Comparison of ENCODE assay signal across 11 cellular contexts in genomic region chr19:50720921-50721291, GRCh38. TPM values are rescaled to one million over a fixed set of nuclear protein-coding genes. Genes with fewer than 3 reads are reported as not detected.
DNase-seq lines count a peak whose midpoint lies in the region; ATAC-seq, FAIRE-seq and TF ChIP-seq lines count a peak whose summit lies in the region.
"Had no signal": no experiment of that assay in that cellular context is flagged by ENCODE, and none has a peak within 500 bp of the region (broad histone marks: within the 10 kb centered on the region; RNA-seq: fewer than 3 reads in every experiment).

No MANE protein-coding gene starts in this region.

- CTCF ChIA-PET in GM10248 (lab: Yijun Ruan, JAX): interaction anchor here (1.6 to 2.1 kb wide), 2 partner anchors 183 to 201 kb away, joined by 5 read pairs; no protein-coding TSS in a partner anchor

- H2AFZ ChIP-seq in DND-41 (ENCODE audit: low read depth, low read length): no peak overlapping the region
- no peak overlapping the region for H2AFZ ChIP-seq in Karpas-422 (ENCODE audit: low read length)
- H2AFZ ChIP-seq in mesenchymal stem cell (ENCODE audit: low read depth, low read length): no peak overlapping the region

- no peak overlapping the region for H3K4me3 ChIP-seq in DND-41 (ENCODE audit: low read depth in 1 of 2, low read length in 2 of 2)
- no peak overlapping the region for H3K4me3 ChIP-seq in Karpas-422 (ENCODE audit: low read length)
- no peak overlapping the region for H3K4me3 ChIP-seq in mesenchymal stem cell (ENCODE audit: insufficient read depth in 1 of 2, low read depth in 1 of 2, low read length in 2 of 2)

- WGBS in mesenchymal stem cell: 46% methylated on average over 7 of the region's 7 CpGs

- H3K27ac ChIP-seq in DND-41 (ENCODE audit: low read length) (no peak overlapping the region), Karpas-422 (ENCODE audit: low read length) (no peak overlapping the region), mesenchymal stem cell (ENCODE audit: low read length, poor library complexity, severe bottlenecking) (no peak overlapping the region)

- H3K9me3 ChIP-seq in DND-41 (ENCODE audit: insufficient read depth, low read length, severe bottlenecking): no peaks in the 10 kb centered on the region
- H3K9me3 ChIP-seq in Karpas-422 (ENCODE audit: low read length): no peaks in the 10 kb centered on the region
- H3K9me3 ChIP-seq in mesenchymal stem cell (ENCODE audit: control insufficient read depth, low read length): no peaks in the 10 kb centered on the region

- no peak overlapping the region for H2BK12ac ChIP-seq in mesenchymal stem cell (ENCODE audit: low read length in 2 of 2)

- H3K4me1 Mint-ChIP-seq in activated T-helper 17 cell treated with anti-CD3 and anti-CD28 coated beads, Interleukin-2, amount 50 U/mL, for 72 hours: peaks cover 4% of the 10 kb centered on the region
- peaks cover 6% of the 10 kb centered on the region for H3K4me1 Mint-ChIP-seq in activated T-helper 2 cell treated with anti-CD3 and anti-CD28 coated beads, Interferon-gamma antibody, Interleukin-2, Interleukin-4, amounts not matched to agents 10 μg/mL and 5 μg/mL and 100 μg/mL, durations not matched to agents 14 hours and 24 hours and 36 hours (ENCODE audit: low read depth)

- H3K36me3 ChIP-seq in DND-41 (ENCODE audit: insufficient read depth, low read length) (no peaks in the 10 kb centered on the region), Karpas-422 (ENCODE audit: insufficient read depth, low read length) (no peaks in the 10 kb centered on the region), mesenchymal stem cell (ENCODE audit: control insufficient read depth in 1 of 2, insufficient read depth in 2 of 2, low read depth in 1 of 2, low read length in 2 of 2) (peaks cover 0 to 2% of the 10 kb centered on the region in 2 experiments)

- TF ChIP-seq CTCF in DND-41 (IDR thresholded peaks at IDR 0.05; ENCODE audit: borderline replicate concordance, extremely low read depth, low read length, poor library complexity, severe bottlenecking) (no peak), GM10248 (IDR thresholded peaks at IDR 0.05; ENCODE audit: control extremely low read depth, extremely low read depth, low read depth, missing control alignments) (no peak)

- peaks cover 49% of the 10 kb centered on the region for H3K27me3 Mint-ChIP-seq in activated T-helper 17 cell treated with anti-CD3 and anti-CD28 coated beads, Interleukin-2, amount 50 U/mL, for 72 hours
- peaks cover 55% of the 10 kb centered on the region for H3K27me3 Mint-ChIP-seq in activated T-helper 2 cell treated with anti-CD3 and anti-CD28 coated beads, Interferon-gamma antibody, Interleukin-2, Interleukin-4, amounts not matched to agents 10 μg/mL and 5 μg/mL and 100 μg/mL, durations not matched to agents 14 hours and 24 hours and 36 hours (ENCODE audit: low read depth)

- no peak overlapping the region for H2AK5ac ChIP-seq in mesenchymal stem cell (ENCODE audit: low read length, severe bottlenecking)

- peak overlapping the region; percentile 27 for H3K4me3 Mint-ChIP-seq in activated T-helper 17 cell treated with anti-CD3 and anti-CD28 coated beads, Interleukin-2, amount 50 U/mL, for 72 hours
- H3K4me3 Mint-ChIP-seq in activated T-helper 2 cell treated with anti-CD3 and anti-CD28 coated beads, Interferon-gamma antibody, Interleukin-2, Interleukin-4, amounts not matched to agents 10 μg/mL and 5 μg/mL and 100 μg/mL, durations not matched to agents 14 hours and 24 hours and 36 hours (ENCODE audit: low read depth): no peak overlapping the region
- H3K4me3 Mint-ChIP-seq: activated CD4-positive, alpha-beta memory T cell treated with anti-CD3 and anti-CD28 coated beads, Interleukin-2, amount 10 ng/mL, durations not matched to agents 7 days and 5 days had no signal

- H3K4me1 ChIP-seq in DND-41 (ENCODE audit: insufficient read depth, low read length) (peaks cover 26% of the 10 kb centered on the region), Karpas-422 (ENCODE audit: low read length) (peaks cover 9% of the 10 kb centered on the region), mesenchymal stem cell (ENCODE audit: control insufficient read depth, insufficient read depth, low read depth, low read length) (peaks cover 1% of the 10 kb centered on the region)

- no peak overlapping the region for H3K18ac ChIP-seq in mesenchymal stem cell (ENCODE audit: low read depth in 1 of 2, low read length in 2 of 2)

- DNase-seq in DND-41: peak; percentile 49
- peak; percentile 60 for DNase-seq in Karpas-422
- DNase-seq in mesenchymal stem cell: peak; percentile 0
- no peak for DNase-seq in activated T-helper 2 cell treated with anti-CD3 and anti-CD28 coated beads, Interferon-gamma antibody, Interleukin-2, Interleukin-4, amounts not matched to agents 10 μg/mL and 5 μg/mL and 100 μg/mL, durations not matched to agents 14 hours and 24 hours and 36 hours (ENCODE audit: low spot score)
- DNase-seq in H54 (ENCODE audit: insufficient read length, low spot score): no peak
- DNase-seq in GM10248 (ENCODE audit: extremely low spot score): no peak
- DNase-seq: activated CD4-positive, alpha-beta memory T cell treated with anti-CD3 and anti-CD28 coated beads, Interleukin-2, amount 10 ng/mL, durations not matched to agents 7 days and 5 days; NCI-H1092 treated with DMSO at 0.1 percent for 48 hours; stimulated activated CD4-positive, alpha-beta T cell treated with anti-CD3 and anti-CD28 coated beads, Interleukin-1b, Interleukin-23, amount 100 ng/mL, for 48 hours had no signal

- H4K20me1 ChIP-seq in DND-41 (ENCODE audit: insufficient read depth, low read length): peaks cover 32% of the 10 kb centered on the region
- H4K20me1 ChIP-seq in Karpas-422 (ENCODE audit: insufficient read depth, low read depth, low read length): no peaks in the 10 kb centered on the region

- no peaks in the 10 kb centered on the region for H3K9me2 ChIP-seq in Karpas-422 (replicated peaks; ENCODE audit: insufficient read depth, low read length)

- H4K91ac ChIP-seq in mesenchymal stem cell (ENCODE audit: low read length): no peak overlapping the region

- no peak for FAIRE-seq in H54 (lab: Jason Lieb, UNC)

- no peak for ATAC-seq in DND-41 (ENCODE audit: insufficient read depth, low read depth)
- ATAC-seq in activated T-helper 17 cell treated with anti-CD3 and anti-CD28 coated beads, Interleukin-2, amount 50 U/mL, for 72 hours (replicated peaks): no peak
- no peak for ATAC-seq in HG02759 (IDR thresholded peaks at IDR 0.05; ENCODE audit: unreplicated experiment)

- peaks cover 61% of the 10 kb centered on the region for H3K27me3 ChIP-seq in DND-41 (ENCODE audit: insufficient read depth, low read length, poor library complexity)
- H3K27me3 ChIP-seq in Karpas-422 (ENCODE audit: low read length): no peaks in the 10 kb centered on the region
- H3K27me3 ChIP-seq in mesenchymal stem cell (ENCODE audit: control insufficient read depth in 1 of 2, insufficient read depth in 1 of 2, low read length in 2 of 2): peaks cover 0 to 15% of the 10 kb centered on the region in 2 experiments

- no peaks in the 10 kb centered on the region for H3K79me1 ChIP-seq in mesenchymal stem cell (replicated peaks; ENCODE audit: low read length, poor library complexity, severe bottlenecking)

- H2BK15ac ChIP-seq in mesenchymal stem cell (ENCODE audit: low read depth, poor library complexity, severe bottlenecking): no peak overlapping the region

- peaks cover 9% of the 10 kb centered on the region for H3K36me3 Mint-ChIP-seq in activated T-helper 17 cell treated with anti-CD3 and anti-CD28 coated beads, Interleukin-2, amount 50 U/mL, for 72 hours (ENCODE audit: low read depth)
- no peaks in the 10 kb centered on the region for H3K36me3 Mint-ChIP-seq in activated T-helper 2 cell treated with anti-CD3 and anti-CD28 coated beads, Interferon-gamma antibody, Interleukin-2, Interleukin-4, amounts not matched to agents 10 μg/mL and 5 μg/mL and 100 μg/mL, durations not matched to agents 14 hours and 24 hours and 36 hours (ENCODE audit: low read depth)

- no peaks in the 10 kb centered on the region for H3K9me3 Mint-ChIP-seq in activated T-helper 17 cell treated with anti-CD3 and anti-CD28 coated beads, Interleukin-2, amount 50 U/mL, for 72 hours
- H3K9me3 Mint-ChIP-seq in activated T-helper 2 cell treated with anti-CD3 and anti-CD28 coated beads, Interferon-gamma antibody, Interleukin-2, Interleukin-4, amounts not matched to agents 10 μg/mL and 5 μg/mL and 100 μg/mL, durations not matched to agents 14 hours and 24 hours and 36 hours: no peaks in the 10 kb centered on the region
- H3K9me3 Mint-ChIP-seq: activated CD4-positive, alpha-beta memory T cell treated with anti-CD3 and anti-CD28 coated beads, Interleukin-2, amount 10 ng/mL, durations not matched to agents 7 days and 5 days had no signal

- H3K79me2 ChIP-seq in DND-41 (ENCODE audit: insufficient read depth, low read length): peaks cover 7% of the 10 kb centered on the region
- H3K79me2 ChIP-seq in Karpas-422 (ENCODE audit: low read length): no peaks in the 10 kb centered on the region

- no peak overlapping the region for H3K14ac ChIP-seq in mesenchymal stem cell (ENCODE audit: low read length in 2 of 2)

- peak overlapping the region in 1 of 2 experiments; percentile 38 for H3K23ac ChIP-seq in mesenchymal stem cell (ENCODE audit: low read length in 2 of 2)

- no peak overlapping the region for H3K27ac Mint-ChIP-seq in activated T-helper 17 cell treated with anti-CD3 and anti-CD28 coated beads, Interleukin-2, amount 50 U/mL, for 72 hours
- H3K27ac Mint-ChIP-seq in activated T-helper 2 cell treated with anti-CD3 and anti-CD28 coated beads, Interferon-gamma antibody, Interleukin-2, Interleukin-4, amounts not matched to agents 10 μg/mL and 5 μg/mL and 100 μg/mL, durations not matched to agents 14 hours and 24 hours and 36 hours: no peak overlapping the region
- H3K27ac Mint-ChIP-seq: activated CD4-positive, alpha-beta memory T cell treated with anti-CD3 and anti-CD28 coated beads, Interleukin-2, amount 10 ng/mL, durations not matched to agents 7 days and 5 days had no signal

- H4K8ac ChIP-seq in mesenchymal stem cell (ENCODE audit: low read length): no peak overlapping the region

- intact Hi-C loops in activated T-helper 2 cell treated with anti-CD3 and anti-CD28 coated beads, Interferon-gamma antibody, Interleukin-2, Interleukin-4, amounts not matched to agents 10 μg/mL and 5 μg/mL and 100 μg/mL, durations not matched to agents 14 hours and 24 hours and 36 hours (cut with micrococcal nuclease): no loop called here

- H3K4me2 ChIP-seq in DND-41 (ENCODE audit: insufficient read depth, low read length): no peak overlapping the region
- no peak overlapping the region for H3K4me2 ChIP-seq in Karpas-422 (ENCODE audit: low read depth, low read length, poor library complexity, severe bottlenecking)
- no peak overlapping the region for H3K4me2 ChIP-seq in mesenchymal stem cell (ENCODE audit: low read length, poor library complexity, severe bottlenecking)

- no peak overlapping the region for H2BK120ac ChIP-seq in mesenchymal stem cell (ENCODE audit: low read depth, low read length)

- POLR2A ChIA-PET in GM10248 (lab: Yijun Ruan, JAX): no interaction called here

- H3K9ac ChIP-seq in DND-41 (ENCODE audit: low read depth, low read length): no peak overlapping the region
- no peak overlapping the region for H3K9ac ChIP-seq in Karpas-422 (ENCODE audit: low read length)
- no peak overlapping the region for H3K9ac ChIP-seq in mesenchymal stem cell (ENCODE audit: low read length)

- no peak overlapping the region for H2BK5ac ChIP-seq in mesenchymal stem cell (ENCODE audit: low read depth, low read length, poor library complexity, severe bottlenecking)

- TF ChIP-seq POLR2A in H54 (IDR thresholded peaks at IDR 0.05; ENCODE audit: low read depth, low read length): no peak

- no peak overlapping the region for H3K4ac ChIP-seq in mesenchymal stem cell (ENCODE audit: low read depth in 1 of 2, low read length in 2 of 2)

RNA-seq across cellular contexts. Expression of gene SHANK1, which starts 1.3 kb away (rescaled TPM):
- not detected in 2 replicates for total RNA-seq in Karpas-422 (2014; rRNA removed; shearing (Covaris generic); ENCODE audit: low replicate concordance)
- not detected for total RNA-seq in activated T-helper 17 cell treated with anti-CD3 and anti-CD28 coated beads, Interleukin-2, amount 50 U/mL, for 72 hours
- 0.17 TPM for polyA plus RNA-seq in mesenchymal stem cell (2013, experiment 1 of 2)
- polyA plus RNA-seq in mesenchymal stem cell (2013, experiment 2 of 2): 0.22 TPM
- total RNA-seq in activated T-helper 2 cell treated with anti-CD3 and anti-CD28 coated beads, Interferon-gamma antibody, Interleukin-2, Interleukin-4, amounts not matched to agents 10 μg/mL and 5 μg/mL and 100 μg/mL, durations not matched to agents 14 hours and 24 hours and 36 hours: not detected in 2 replicates
- total RNA-seq: activated CD4-positive, alpha-beta memory T cell treated with anti-CD3 and anti-CD28 coated beads, Interleukin-2, amount 10 ng/mL, durations not matched to agents 7 days and 5 days had no signal

RNA-seq across cellular contexts. Expression of gene CLEC11A, which starts 2.3 kb away (rescaled TPM):
- 0.47 and 1.6 TPM in 2 replicates for total RNA-seq in Karpas-422 (2014; rRNA removed; shearing (Covaris generic); ENCODE audit: low replicate concordance)
- total RNA-seq in activated T-helper 17 cell treated with anti-CD3 and anti-CD28 coated beads, Interleukin-2, amount 50 U/mL, for 72 hours: under 1 TPM; 0.24 to 0.45 TPM
- 2.0 TPM for polyA plus RNA-seq in mesenchymal stem cell (2013, experiment 1 of 2)
- 2.5 TPM for polyA plus RNA-seq in mesenchymal stem cell (2013, experiment 2 of 2)
- 1.2 and 1.7 TPM in 2 replicates for total RNA-seq in activated T-helper 2 cell treated with anti-CD3 and anti-CD28 coated beads, Interferon-gamma antibody, Interleukin-2, Interleukin-4, amounts not matched to agents 10 μg/mL and 5 μg/mL and 100 μg/mL, durations not matched to agents 14 hours and 24 hours and 36 hours

RNA-seq across cellular contexts. Expression of gene GPR32, which starts 49.4 kb away (rescaled TPM):
- total RNA-seq in Karpas-422 (2014; rRNA removed; shearing (Covaris generic); ENCODE audit: low replicate concordance): not detected in 2 replicates
- not detected for total RNA-seq in activated T-helper 17 cell treated with anti-CD3 and anti-CD28 coated beads, Interleukin-2, amount 50 U/mL, for 72 hours
- not detected for polyA plus RNA-seq in mesenchymal stem cell (2013, experiment 1 of 2)
- polyA plus RNA-seq in mesenchymal stem cell (2013, experiment 2 of 2): not detected
- not detected in 2 replicates for total RNA-seq in activated T-helper 2 cell treated with anti-CD3 and anti-CD28 coated beads, Interferon-gamma antibody, Interleukin-2, Interleukin-4, amounts not matched to agents 10 μg/mL and 5 μg/mL and 100 μg/mL, durations not matched to agents 14 hours and 24 hours and 36 hours
- total RNA-seq: activated CD4-positive, alpha-beta memory T cell treated with anti-CD3 and anti-CD28 coated beads, Interleukin-2, amount 10 ng/mL, durations not matched to agents 7 days and 5 days had no signal

Comparison
In these comparisons a context has a peak if more than half of its experiments do, and no peak if none do; other contexts are left out.
1. DNase-seq: peak in DND-41 (single experiment), Karpas-422 (single experiment) and mesenchymal stem cell (single experiment); none in activated T-helper 2 cell treated with anti-CD3 and anti-CD28 coated beads, Interferon-gamma antibody, Interleukin-2, Interleukin-4, amounts not matched to agents 10 μg/mL and 5 μg/mL and 100 μg/mL, durations not matched to agents 14 hours and 24 hours and 36 hours (single experiment), H54 (single experiment) and GM10248 (single experiment).